Comparison of ENCODE assay signal across 23 cellular contexts in the genomic region with DNA sequence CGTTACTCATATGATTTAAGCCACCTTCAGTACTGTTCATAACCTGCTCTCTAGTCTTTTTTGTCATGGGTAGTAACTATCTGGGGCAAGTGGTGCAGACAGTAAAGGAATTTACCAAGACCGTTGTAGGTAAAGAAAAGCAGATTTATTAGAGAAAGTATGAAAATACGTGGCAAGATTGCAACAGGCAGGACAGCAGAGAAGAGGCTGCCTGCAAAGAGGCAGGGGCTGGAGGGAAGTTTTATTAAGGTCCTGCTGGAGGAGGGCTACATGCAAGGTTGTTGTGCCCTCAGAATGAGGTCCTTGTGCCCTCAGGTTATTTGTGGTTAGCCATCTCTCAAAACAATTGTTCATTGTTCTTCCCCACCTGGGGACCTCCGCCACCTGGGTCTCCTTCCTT.
"Had no signal": no experiment of that assay in that cellular context is flagged by ENCODE, and none has a peak within 500 bp of the region (broad histone marks: within the 10 kb centered on the region; RNA-seq: fewer than 3 reads in every experiment).

No MANE protein-coding gene starts in this region.

- H3K36me3 Mint-ChIP-seq: immature natural killer cell; naive thymus-derived CD8-positive, alpha-beta T cell; stimulated activated memory B cell treated with anti-CD40 and anti-IgM and Interleukin-4, amounts not matched to agents 10 μg/mL and 1 μg/mL and 100 μg/mL, for 72 hours; type B pancreatic cell had no signal

- H3K4me3 ChIP-seq: left ventricle myocardium inferior, lung, ovary, right atrium auricular region, smooth muscle cell, tibial nerve, uterus had no signal

- H3K4me1 ChIP-seq: right atrium auricular region, uterus had no signal

- H3K4me1 Mint-ChIP-seq: immature natural killer cell; naive thymus-derived CD8-positive, alpha-beta T cell; nephron progenitor cell; stimulated activated memory B cell treated with anti-CD40 and anti-IgM and Interleukin-4, amounts not matched to agents 10 μg/mL and 1 μg/mL and 100 μg/mL, for 72 hours; stimulated activated naive CD8-positive, alpha-beta T cell treated with anti-CD3 and anti-CD28 coated beads, Interleukin-15, amount 100 ng/mL, for 72 hours had no signal

- H3K27ac Mint-ChIP-seq: immature natural killer cell; naive thymus-derived CD8-positive, alpha-beta T cell; nephron progenitor cell; progenitor cell of endocrine pancreas; stimulated activated memory B cell treated with anti-CD40 and anti-IgM and Interleukin-4, amounts not matched to agents 10 μg/mL and 1 μg/mL and 100 μg/mL, for 72 hours; type B pancreatic cell had no signal

- H3K4me3 Mint-ChIP-seq: immature natural killer cell; naive thymus-derived CD8-positive, alpha-beta T cell; nephron progenitor cell; stimulated activated memory B cell treated with anti-CD40 and anti-IgM and Interleukin-4, amounts not matched to agents 10 μg/mL and 1 μg/mL and 100 μg/mL, for 72 hours; stimulated activated naive CD8-positive, alpha-beta T cell treated with anti-CD3 and anti-CD28 coated beads, Interleukin-15, amount 100 ng/mL, for 72 hours; type B pancreatic cell had no signal

- ATAC-seq: left colon; naive thymus-derived CD8-positive, alpha-beta T cell; stimulated activated memory B cell treated with anti-CD40 and anti-IgM and Interleukin-4, amounts not matched to agents 10 μg/mL and 1 μg/mL and 100 μg/mL, for 72 hours; stimulated activated naive CD8-positive, alpha-beta T cell treated with anti-CD3 and anti-CD28 coated beads, Interleukin-15, amount 100 ng/mL, for 72 hours had no signal

- H3K27me3 ChIP-seq: ovary, right atrium auricular region, tibial nerve, uterus had no signal

- H3K9me3 ChIP-seq: left ventricle myocardium inferior, ovary, right atrium auricular region, tibial nerve, uterus had no signal

- H3K9me3 Mint-ChIP-seq: naive thymus-derived CD8-positive, alpha-beta T cell; stimulated activated memory B cell treated with anti-CD40 and anti-IgM and Interleukin-4, amounts not matched to agents 10 μg/mL and 1 μg/mL and 100 μg/mL, for 72 hours; stimulated activated naive CD8-positive, alpha-beta T cell treated with anti-CD3 and anti-CD28 coated beads, Interleukin-15, amount 100 ng/mL, for 72 hours; type B pancreatic cell had no signal

- H3K27me3 Mint-ChIP-seq: progenitor cell of endocrine pancreas; stimulated activated memory B cell treated with anti-CD40 and anti-IgM and Interleukin-4, amounts not matched to agents 10 μg/mL and 1 μg/mL and 100 μg/mL, for 72 hours; stimulated activated naive CD8-positive, alpha-beta T cell treated with anti-CD3 and anti-CD28 coated beads, Interleukin-15, amount 100 ng/mL, for 72 hours; type B pancreatic cell had no signal

- H3K27ac ChIP-seq: left ventricle myocardium inferior, ovary, right atrium auricular region, tibial nerve, uterus had no signal

- H3K36me3 ChIP-seq: left ventricle myocardium inferior, ovary, right atrium auricular region, tibial nerve, uterus had no signal

- DNase-seq: hypothalamus; immature natural killer cell; kidney; left colon; left ventricle myocardium inferior; naive thymus-derived CD8-positive, alpha-beta T cell; nephron progenitor cell; ovary; stimulated activated CD4-positive, alpha-beta T cell treated with anti-CD3 and anti-CD28 coated beads, Interleukin-1b, Interleukin-23, amount 100 ng/mL, for 48 hours; stimulated activated CD4-positive, alpha-beta T cell treated with anti-CD3 and anti-CD28 coated beads, Interleukin-2, amount 100 ng/mL, for 48 hours; stimulated activated CD4-positive, alpha-beta T cell treated with anti-CD3 and anti-CD28 coated beads, Interleukin-4, amount 100 ng/mL, for 4 hours; stimulated activated CD8-positive, alpha-beta memory T cell treated with anti-CD3 and anti-CD28 coated beads, Interleukin-4, amount 100 ng/mL, for 48 hours; stimulated activated naive CD4-positive, alpha-beta T cell treated with Interleukin-2 at 50 U/mL for 16 hours; stimulated activated naive CD8-positive, alpha-beta T cell treated with anti-CD3 and anti-CD28 coated beads, Interleukin-15, amount 100 ng/mL, for 72 hours; substantia nigra; uterus had no signal
